In genomic region chrX:56498756-56499155, GRCh38 we compare ENCODE assay signal across 23 cellular contexts.
"Had no signal": no experiment of that assay in that cellular context is flagged by ENCODE, and none has a peak within 500 bp of the region (broad histone marks: within the 10 kb centered on the region; RNA-seq: fewer than 3 reads in every experiment).

No MANE protein-coding gene starts in this region.

- H3K27me3 ChIP-seq: cardiac muscle cell, SJCRH30 had no signal

- H3K4me1 ChIP-seq: adrenal gland, SJCRH30 had no signal

- H3K36me3 ChIP-seq: adrenal gland, cardiac muscle cell, SJCRH30 had no signal

- FAIRE-seq: RCC 7860 had no signal

- ATAC-seq: activated CD8-positive, alpha-beta T cell treated with anti-CD3 and anti-CD28 coated beads, Interleukin-2, amount 10 ng/mL, durations not matched to agents 7 days and 5 days; activated naive CD4-positive, alpha-beta T cell treated with anti-CD3 and anti-CD28 coated beads, Interleukin-2, amount 50 U/mL, for 72 hours had no signal

- H3K4me3 ChIP-seq: adrenal gland, cardiac muscle cell, SJCRH30, SK-N-MC had no signal

- H3K27ac ChIP-seq: adrenal gland, cardiac muscle cell, KMS-11, RWPE1, SJCRH30, SK-N-MC had no signal

- H3K9me3 ChIP-seq: adrenal gland, SJCRH30 had no signal

- DNase-seq: activated CD4-positive, alpha-beta T cell treated with anti-CD3 and anti-CD28 coated beads, Interleukin-2, amount 10 ng/mL, durations not matched to agents 24 days and 14 days; activated CD4-positive, alpha-beta T cell treated with anti-CD3 and anti-CD28 coated beads, Interleukin-2, amount 50 U/mL, for 48 hours; activated CD8-positive, alpha-beta T cell treated with anti-CD3 and anti-CD28 coated beads, Interleukin-2, amount 10 ng/mL, durations not matched to agents 7 days and 5 days; activated gamma-delta T cell treated with Interleukin-2 at 50 U/mL for 16 hours; activated naive CD4-positive, alpha-beta T cell treated with anti-CD3 and anti-CD28 coated beads for 36 hours; activated T-cell treated with anti-CD3 and anti-CD28 coated beads, Interleukin-2, amount 50 U/mL, for 24 hours; adrenal gland; NCI-H1105; NCI-H1417 treated with DMSO at 0.1 percent for 48 hours; NCI-H1930; NCI-H2081 treated with DMSO at 0.1 percent for 48 hours; NCI-H226; NCI-H446 treated with DMSO at 0.1 percent for 48 hours; NCI-H524; Right ventricle myocardium superior; SJCRH30; T1000 had no signal
